Comparison of ENCODE assay signal across 10 cellular contexts in genomic region chr22:20423636-20424511, GRCh38. TPM values are rescaled to one million over a fixed set of nuclear protein-coding genes. Genes with fewer than 3 reads are reported as not detected.
DNase-seq lines count a peak whose midpoint lies in the region; ATAC-seq and TF ChIP-seq lines count a peak whose summit lies in the region.
"Had no signal": no experiment of that assay in that cellular context is flagged by ENCODE, and none has a peak within 500 bp of the region (broad histone marks: within the 10 kb centered on the region; RNA-seq: fewer than 3 reads in every experiment).

No MANE protein-coding gene starts in this region.

- peak overlapping the region; percentile 61 for H3K9ac ChIP-seq in BLaER1

- peak overlapping the region; percentile 50 for H3K4me3 ChIP-seq in BLaER1
- H3K4me3 ChIP-seq in heart right ventricle: peak overlapping the region in 4 of 10 donors; percentile 13 to 39 (median 30)

- ATAC-seq in SK-N-SH treated with all-trans-retinoic acid at 6 μM for 48 hours: peak; percentile 5
- ATAC-seq in heart right ventricle: peak; percentile 4 to 29 (median 11)
- ATAC-seq in activated CD4-positive, CD25-positive, alpha-beta regulatory T cell treated with anti-CD3 and anti-CD28 coated beads, Interleukin-2, amount 50 U/mL, for 24 hours: no peak

- H3K27me3 ChIP-seq in BLaER1 (peaks cover 46% of the 10 kb centered on the region), heart right ventricle (peaks cover 0 to 50% (median 0%) of the 10 kb centered on the region in 7 donors)

- TF ChIP-seq CTCF in heart right ventricle (IDR thresholded peaks at IDR 0.05): no peak

- no peaks in the 10 kb centered on the region for H4K20me1 ChIP-seq in BLaER1

- H3K27ac ChIP-seq in BLaER1: peak overlapping the region; percentile 57
- H3K27ac ChIP-seq in heart right ventricle: peak overlapping the region in 8 of 10 donors; percentile 13 to 78 (median 56)

- no peak for DNase-seq in heart right ventricle
- peak; percentile 48 for DNase-seq in pons (ENCODE audit: low spot score)
- no peak for DNase-seq in effector CD8-positive, alpha-beta T cell (lab: John Stamatoyannopoulos, UW)
- DNase-seq in NCI-H446 (lab: John Stamatoyannopoulos, UW): no peak
- no peak for DNase-seq in NCI-H774 (lab: John Stamatoyannopoulos, UW)
- DNase-seq: AML-193, NCI-H1417 treated with DMSO at 0.1 percent for 48 hours had no signal

- H3K4me2 ChIP-seq in BLaER1: peak overlapping the region; percentile 92

- WGBS in heart right ventricle, 2 donors: 53 to 63% methylated on average over 35 of the region's 35 CpGs

- intact Hi-C loops in heart right ventricle (cut with DNase I): loop anchor here in 3 of 10 donors (5.0 to 10.0 kb wide), 3 partner anchors 33 to 141 kb away; partner anchors contain the start of gene KLHL22 (in 1 of the 3)

- H3K9me3 ChIP-seq in BLaER1 (peaks cover 7% of the 10 kb centered on the region; the same call in 1 of the 2 replicates), heart right ventricle (no peaks in the 10 kb centered on the region)

- H3K4me1 ChIP-seq in BLaER1 (peaks cover 61% of the 10 kb centered on the region), heart right ventricle (peaks cover 14 to 34% (median 24%) of the 10 kb centered on the region in 9 donors)

- H3K36me3 ChIP-seq in BLaER1: no peaks in the 10 kb centered on the region
- peaks cover 0 to 31% (median 0%) of the 10 kb centered on the region in 9 donors for H3K36me3 ChIP-seq in heart right ventricle

TF ChIP-seq in SK-N-SH treated with all-trans-retinoic acid at 6 μM for 48 hours, 23 proteins besides CTCF, POLR2A, EP300 and RAD21:
- TF ChIP-seq ESRRG (CRISPR knock-in tag; IDR thresholded peaks at IDR 0.05) (no peak), ZFP30 (CRISPR knock-in tag; IDR thresholded peaks at IDR 0.05) (no peak), ZNF70 (CRISPR knock-in tag; IDR thresholded peaks at IDR 0.05) (no peak)

RNA-seq across cellular contexts. Expression of gene SCARF2, which starts 13.8 kb away (rescaled TPM):
- 1 to 10 TPM; 1.8 to 5.3 (median 3.3) TPM for total RNA-seq in heart right ventricle
- 1 to 10 TPM; 2.5 to 3.9 TPM for polyA plus RNA-seq in heart right ventricle

RNA-seq across cellular contexts. Expression of gene ZNF74, which starts 29.9 kb away (rescaled TPM):
- 1 to 10 TPM; 1.9 to 6.7 (median 4.6) TPM for total RNA-seq in heart right ventricle
- 1 to 10 TPM; 1.4 to 2.5 TPM for polyA plus RNA-seq in heart right ventricle

Comparison
In these comparisons a context has a peak if more than half of its experiments do, and no peak if none do; other contexts are left out.
1. ATAC-seq: peak in SK-N-SH treated with all-trans-retinoic acid at 6 μM for 48 hours (single experiment) and heart right ventricle (8 of 8); none in activated CD4-positive, CD25-positive, alpha-beta regulatory T cell treated with anti-CD3 and anti-CD28 coated beads, Interleukin-2, amount 50 U/mL, for 24 hours (0 of 2).